ENCODE assay signal across 9 cellular contexts in the genomic region with DNA sequence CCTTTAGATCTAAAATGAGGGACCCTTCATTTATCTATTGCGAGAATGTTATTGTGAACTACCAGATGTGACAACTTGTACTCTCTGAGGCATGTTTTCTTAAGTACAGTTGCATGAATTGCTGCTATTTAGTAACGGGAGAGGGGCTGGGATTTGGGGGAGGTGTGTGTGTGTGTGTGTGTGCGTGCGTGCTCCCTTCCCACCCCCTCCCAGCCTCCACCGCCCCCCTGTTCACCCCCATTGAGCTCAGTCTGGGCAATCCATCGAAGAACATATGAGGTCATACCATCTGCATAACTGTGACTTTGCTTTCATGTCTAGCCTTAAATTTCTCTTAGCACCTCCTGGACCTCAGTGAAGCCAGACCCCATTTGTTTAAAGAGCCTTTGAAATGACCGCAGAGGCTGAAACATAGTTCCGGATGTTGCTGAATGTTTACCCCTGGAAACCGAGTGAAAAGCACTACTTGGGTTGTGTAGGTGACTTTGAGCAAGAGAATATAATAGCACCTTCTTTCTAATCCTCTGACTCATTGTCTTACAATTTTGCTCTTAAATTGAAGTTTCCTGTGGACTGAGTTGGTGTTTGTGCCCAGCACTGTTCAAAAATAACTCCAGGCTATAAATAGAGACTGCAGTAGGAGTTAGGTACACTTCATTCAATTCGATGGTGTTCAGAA.
A peak's percentile ranks its signal among the peaks of the same experiment; 100 is the strongest.
DNase-seq lines count a peak whose midpoint lies in the region; ATAC-seq, FAIRE-seq and TF ChIP-seq lines count a peak whose summit lies in the region.
"Had no signal": no experiment of that assay in that cellular context is flagged by ENCODE, and none has a peak within 500 bp of the region (broad histone marks: within the 10 kb centered on the region; RNA-seq: fewer than 3 reads in every experiment).

No MANE protein-coding gene starts in this region.

- H3K9me3 ChIP-seq in HUES64 (ENCODE audit: insufficient read depth, low read depth, low read length) (no peaks in the 10 kb centered on the region), vagina (no peaks in the 10 kb centered on the region), pancreas (no peaks in the 10 kb centered on the region)
- H3K9me3 ChIP-seq: SJCRH30 had no signal

- TF ChIP-seq CTCF in coronary artery (IDR thresholded peaks at IDR 0.05): no peak
- no peak for TF ChIP-seq CTCF in mesothelial cell of epicardium (IDR thresholded peaks at IDR 0.05; ENCODE audit: unreplicated experiment)
- TF ChIP-seq CTCF in vagina (IDR thresholded peaks at IDR 0.05): no peak
- no peak for TF ChIP-seq CTCF in pancreas (IDR thresholded peaks at IDR 0.05)

- H3K4me3 ChIP-seq in HUES64 (ENCODE audit: low read length) (no peak overlapping the region), coronary artery (peak overlapping the region; percentile 53), vagina (no peak overlapping the region), pancreas (no peak overlapping the region)
- H3K4me3 ChIP-seq: SJCRH30 had no signal

- WGBS in HUES64: 61% methylated on average over 8 of the region's 10 CpGs
- 70 to 71% methylated on average over 10 of the region's 10 CpGs for WGBS in pancreas, 2 donors

- H3K4me1 ChIP-seq in HUES64 (ENCODE audit: insufficient read depth, low read length) (peaks cover 3% of the 10 kb centered on the region; the same call in 1 of the 2 replicates), vagina (peaks cover 40% of the 10 kb centered on the region), pancreas (no peaks in the 10 kb centered on the region)

- peak overlapping the region; percentile 37; the same call in 1 of the 2 replicates for H3K9ac ChIP-seq in HUES64 (ENCODE audit: low read depth, low read length)

- intact Hi-C loops in vagina (cut with DNase I): no loop called here
- intact Hi-C loops in pancreas (cut with DNase I): no loop called here

- H3K27ac Mint-ChIP-seq in mesothelial cell of epicardium: peak overlapping the region; percentile 84
- H3K27ac Mint-ChIP-seq: activated naive CD8-positive, alpha-beta T cell treated with anti-CD3 and anti-CD28 coated beads, Interleukin-2, amount 10 ng/mL, durations not matched to agents 7 days and 5 days had no signal

- H3K4me3 Mint-ChIP-seq in mesothelial cell of epicardium: no peak overlapping the region
- H3K4me3 Mint-ChIP-seq: activated naive CD8-positive, alpha-beta T cell treated with anti-CD3 and anti-CD28 coated beads, Interleukin-2, amount 10 ng/mL, durations not matched to agents 7 days and 5 days had no signal

- ATAC-seq in pancreas: no peak
- ATAC-seq in HG03196 (IDR thresholded peaks at IDR 0.05; ENCODE audit: unreplicated experiment): no peak

- H3K4me1 Mint-ChIP-seq in mesothelial cell of epicardium: peaks cover 34% of the 10 kb centered on the region
- H3K4me1 Mint-ChIP-seq: activated naive CD8-positive, alpha-beta T cell treated with anti-CD3 and anti-CD28 coated beads, Interleukin-2, amount 10 ng/mL, durations not matched to agents 7 days and 5 days had no signal

- no peaks in the 10 kb centered on the region for H3K9me3 Mint-ChIP-seq in mesothelial cell of epicardium
- H3K9me3 Mint-ChIP-seq: activated naive CD8-positive, alpha-beta T cell treated with anti-CD3 and anti-CD28 coated beads, Interleukin-2, amount 10 ng/mL, durations not matched to agents 7 days and 5 days had no signal

- no peak for TF ChIP-seq POLR2A in vagina (IDR thresholded peaks at IDR 0.05)

- no peaks in the 10 kb centered on the region for H3K27me3 Mint-ChIP-seq in mesothelial cell of epicardium (ENCODE audit: low read depth)
- H3K27me3 Mint-ChIP-seq: activated naive CD8-positive, alpha-beta T cell treated with anti-CD3 and anti-CD28 coated beads, Interleukin-2, amount 10 ng/mL, durations not matched to agents 7 days and 5 days had no signal

- H3K36me3 Mint-ChIP-seq in mesothelial cell of epicardium: peaks cover 27% of the 10 kb centered on the region

- H3K36me3 ChIP-seq in HUES64 (ENCODE audit: insufficient read depth, low read length) (peaks cover 59% of the 10 kb centered on the region), vagina (peaks cover 0 to 44% of the 10 kb centered on the region in 2 donors), pancreas (peaks cover 8 to 44% (median 28%) of the 10 kb centered on the region in 3 donors)

- H3K27me3 ChIP-seq in HUES64 (ENCODE audit: insufficient read depth, low read length): no peaks in the 10 kb centered on the region
- no peaks in the 10 kb centered on the region for H3K27me3 ChIP-seq in vagina
- no peaks in the 10 kb centered on the region for H3K27me3 ChIP-seq in pancreas
- H3K27me3 ChIP-seq: SJCRH30 had no signal

- FAIRE-seq in pancreas (lab: Jason Lieb, UNC): no peak

- H3K27ac ChIP-seq in HUES64 (ENCODE audit: low read depth, low read length) (peak overlapping the region; percentile 78), coronary artery (peak overlapping the region; percentile 75 to 93), vagina (peak overlapping the region; percentile 38), pancreas (no peak overlapping the region)
- H3K27ac ChIP-seq: SJCRH30 had no signal

- DNase-seq in coronary artery (ENCODE audit: low spot score) (no peak), mesothelial cell of epicardium (ENCODE audit: low spot score in 2 of 2, unreplicated experiment in 2 of 2) (no peak), vagina (ENCODE audit: extremely low spot score in 2 of 2) (no peak), pancreas (no peak)
- no peak for DNase-seq in stimulated activated CD4-positive, alpha-beta T cell treated with anti-CD3 and anti-CD28 coated beads, Interleukin-4, amount 100 ng/mL, for 24 hours
- DNase-seq: activated naive CD8-positive, alpha-beta T cell treated with anti-CD3 and anti-CD28 coated beads, Interleukin-2, amount 10 ng/mL, durations not matched to agents 7 days and 5 days; SJCRH30 had no signal

Comparison
In these comparisons a context has a peak if more than half of its experiments do, and no peak if none do; other contexts are left out.
1. H3K27ac ChIP-seq: peak in HUES64 (single experiment), coronary artery (2 of 2) and vagina (single experiment); none in pancreas (0 of 4).